Comparison of ENCODE assay signal across 8 cellular contexts in genomic region chr14:105301915-105302249, GRCh38. TPM values are rescaled to one million over a fixed set of nuclear protein-coding genes. Genes with fewer than 3 reads are reported as not detected.
DNase-seq lines count a peak whose midpoint lies in the region; ATAC-seq, FAIRE-seq and TF ChIP-seq lines count a peak whose summit lies in the region.
"Not testable (repeated sequence)": the region's sequence is repeated elsewhere in the genome, so short reads cannot be mapped to it uniquely, and the experiment has no call there.

No MANE protein-coding gene starts in this region.

- peak overlapping the region; percentile 76 for H3K4me3 ChIP-seq in HUES6 (ENCODE audit: low read depth, low read length)
- peak overlapping the region; percentile 94 for H3K4me3 ChIP-seq in endodermal cell (ENCODE audit: low read length)
- H3K4me3 ChIP-seq in kidney (ENCODE audit: low read length in 2 of 2): peak overlapping the region; percentile 69 to 76
- H3K4me3 ChIP-seq in neuronal stem cell (ENCODE audit: low read length in 2 of 2): peak overlapping the region in 1 of 2 donors; percentile 80
- peak overlapping the region in 4 of 5 donors; percentile 40 to 90 (median 60) for H3K4me3 ChIP-seq in subcutaneous abdominal adipose tissue (ENCODE audit: low read depth in 1 of 5, low read length in 5 of 5)

- H3K4me3 Mint-ChIP-seq in T-cell (peak overlapping the region; percentile 85 to 87 (median 86)), endodermal cell (peak overlapping the region; percentile 73)
- H3K4me3 Mint-ChIP-seq in activated naive CD8-positive, alpha-beta T cell treated with anti-CD3 and anti-CD28 coated beads, Interleukin-2, amount 50 U/mL, for 24 hours: peak overlapping the region; percentile 83

- not testable (repeated sequence) for H3K36me3 Mint-ChIP-seq in T-cell; activated naive CD8-positive, alpha-beta T cell treated with anti-CD3 and anti-CD28 coated beads, Interleukin-2, amount 50 U/mL, for 24 hours (ENCODE audit: low read depth); endodermal cell (ENCODE audit: low read depth)

- peak overlapping the region; percentile 89 for H3K4me2 ChIP-seq in neuronal stem cell (ENCODE audit: insufficient read depth, low read length, poor library complexity, severe bottlenecking)

- not testable (repeated sequence) for H2BK120ac ChIP-seq in neuronal stem cell (ENCODE audit: low read depth, low read length)

- TF ChIP-seq CTCF in C4-2B (conservative IDR thresholded peaks at IDR 0.05); endodermal cell (conservative IDR thresholded peaks at IDR 0.05); kidney (IDR thresholded peaks at IDR 0.05; ENCODE audit: borderline replicate concordance, extremely low read depth, insufficient read depth): not testable (repeated sequence)

- not testable (repeated sequence) for H3K18ac ChIP-seq in neuronal stem cell (ENCODE audit: low read length)

- not testable (repeated sequence) for FAIRE-seq in kidney (lab: Jason Lieb, UNC)

- WGBS in endodermal cell (ENCODE audit: insufficient coverage in 1 of 2, insufficient read length in 1 of 2), 2 experiments: 37 to 71% methylated on average over 4 to 11 of the region's 11 CpGs
- WGBS in neuronal stem cell (ENCODE audit: extremely low coverage in 2 of 2, insufficient read length in 2 of 2, insufficient replicate concordance in 1 of 2), 2 donors: no CpG with 5 or more reads among the region's 11 CpGs

- POLR2A ChIA-PET in T-cell (lab: Charles Lee): interaction anchor here (0.7 kb wide), 2 partner anchors 105 to 190 kb away, joined by 3 to 8 read pairs; no protein-coding TSS in a partner anchor

- H3K9ac ChIP-seq in HUES6 (ENCODE audit: low read length) (peak overlapping the region; percentile 28), subcutaneous abdominal adipose tissue (ENCODE audit: low read length in 5 of 5) (peak overlapping the region in 1 of 5 donors; percentile 71)
- not testable (repeated sequence) for H3K9ac ChIP-seq in endodermal cell (ENCODE audit: extremely low read depth, low read length, poor library complexity, severe bottlenecking); kidney (ENCODE audit: low read length in 2 of 2); neuronal stem cell (ENCODE audit: low read depth, low read length, poor library complexity)

- H2BK12ac ChIP-seq in neuronal stem cell (ENCODE audit: low read length): not testable (repeated sequence)

- peak overlapping the region; percentile 84; the same call in 1 of the 2 replicates for H3K27ac ChIP-seq in C4-2B
- H3K27ac ChIP-seq in HUES6 (ENCODE audit: low read depth, low read length); endodermal cell (ENCODE audit: low read depth, low read length); kidney (ENCODE audit: low read depth in 2 of 2, low read length in 2 of 2); neuronal stem cell (replicated peaks; ENCODE audit: low read length); subcutaneous abdominal adipose tissue (ENCODE audit: low read depth, low read length): not testable (repeated sequence)

- not testable (repeated sequence) for H3K4ac ChIP-seq in neuronal stem cell (ENCODE audit: low read length)

- peak overlapping the region in 1 of 2 donors; percentile 91 for H3K27ac Mint-ChIP-seq in T-cell
- H3K27ac Mint-ChIP-seq in activated naive CD8-positive, alpha-beta T cell treated with anti-CD3 and anti-CD28 coated beads, Interleukin-2, amount 50 U/mL, for 24 hours; endodermal cell: not testable (repeated sequence)

- not testable (repeated sequence) for H4K8ac ChIP-seq in neuronal stem cell (ENCODE audit: low read depth, low read length)

- H2AFZ ChIP-seq in neuronal stem cell (ENCODE audit: low read length): peak overlapping the region; percentile 99

- H3K4me1 Mint-ChIP-seq in T-cell: peaks cover 42 to 44% (median 42%) of the 10 kb centered on the region in 3 donors
- H3K4me1 Mint-ChIP-seq in activated naive CD8-positive, alpha-beta T cell treated with anti-CD3 and anti-CD28 coated beads, Interleukin-2, amount 50 U/mL, for 24 hours: peaks cover 34% of the 10 kb centered on the region
- not testable (repeated sequence) for H3K4me1 Mint-ChIP-seq in endodermal cell

- not testable (repeated sequence) for H2BK15ac ChIP-seq in neuronal stem cell (ENCODE audit: low read length)

- not testable (repeated sequence) for H3K14ac ChIP-seq in neuronal stem cell (ENCODE audit: low read length)

- H3K79me1 ChIP-seq in neuronal stem cell (ENCODE audit: low read depth, low read length): not testable (repeated sequence)

- not testable (repeated sequence) for DNase-seq in T-cell; activated naive CD8-positive, alpha-beta T cell treated with anti-CD3 and anti-CD28 coated beads, Interleukin-2, amount 50 U/mL, for 24 hours; endodermal cell; kidney; neuronal stem cell (ENCODE audit: low spot score)

- H3K36me3 ChIP-seq in HUES6 (ENCODE audit: control insufficient read depth, insufficient read depth, low read length); endodermal cell (ENCODE audit: control insufficient read depth, insufficient read depth, low read length); kidney (ENCODE audit: control insufficient read depth in 1 of 2, insufficient read depth in 2 of 2, low read length in 2 of 2); neuronal stem cell (replicated peaks in 1 of 2; ENCODE audit: control insufficient read depth in 2 of 2, insufficient read depth in 2 of 2, low read length in 2 of 2); subcutaneous abdominal adipose tissue (ENCODE audit: control insufficient read depth in 5 of 5, insufficient read depth in 5 of 5, low read length in 5 of 5): not testable (repeated sequence)

- not testable (repeated sequence) for H2BK5ac ChIP-seq in neuronal stem cell (ENCODE audit: low read length)

- not testable (repeated sequence) for H3K9me3 Mint-ChIP-seq in T-cell; activated naive CD8-positive, alpha-beta T cell treated with anti-CD3 and anti-CD28 coated beads, Interleukin-2, amount 50 U/mL, for 24 hours; endodermal cell

- H3K4me1 ChIP-seq in HUES6 (ENCODE audit: control insufficient read depth, insufficient read depth, low read length); endodermal cell (ENCODE audit: control insufficient read depth, insufficient read depth, low read length); kidney (ENCODE audit: control insufficient read depth in 1 of 2, insufficient read depth in 1 of 2, low read depth in 1 of 2, low read length in 2 of 2); neuronal stem cell (ENCODE audit: control insufficient read depth in 2 of 2, insufficient read depth in 1 of 2, low read depth in 1 of 2, low read length in 2 of 2): not testable (repeated sequence)
- H3K4me1 ChIP-seq in subcutaneous abdominal adipose tissue (ENCODE audit: control insufficient read depth in 5 of 5, insufficient read depth in 5 of 5, low read length in 5 of 5): peaks cover 3 to 21% (median 19%) of the 10 kb centered on the region in 5 donors

- H2AK5ac ChIP-seq in neuronal stem cell (ENCODE audit: low read depth, low read length): not testable (repeated sequence)

- not testable (repeated sequence) for ATAC-seq in T-cell (replicated peaks in 1 of 4); activated naive CD8-positive, alpha-beta T cell treated with anti-CD3 and anti-CD28 coated beads, Interleukin-2, amount 50 U/mL, for 24 hours

- H4K91ac ChIP-seq in neuronal stem cell (ENCODE audit: low read depth, low read length, poor library complexity): not testable (repeated sequence)

- intact Hi-C loops in kidney (cut with DNase I): not testable (repeated sequence)

- H3K27me3 Mint-ChIP-seq in T-cell; activated naive CD8-positive, alpha-beta T cell treated with anti-CD3 and anti-CD28 coated beads, Interleukin-2, amount 50 U/mL, for 24 hours: not testable (repeated sequence)
- H3K27me3 Mint-ChIP-seq in endodermal cell (ENCODE audit: insufficient read depth): peaks cover 15% of the 10 kb centered on the region

- peaks cover 10% of the 10 kb centered on the region; the same call in 1 of the 2 replicates for H3K27me3 ChIP-seq in HUES6 (ENCODE audit: control insufficient read depth, insufficient read depth, low read length)
- not testable (repeated sequence) for H3K27me3 ChIP-seq in endodermal cell (ENCODE audit: control insufficient read depth, insufficient read depth, low read length, poor library complexity, severe bottlenecking); neuronal stem cell (ENCODE audit: control insufficient read depth in 3 of 3, insufficient read depth in 3 of 3, low read depth in 1 of 3, low read length in 3 of 3); subcutaneous abdominal adipose tissue (ENCODE audit: control insufficient read depth in 5 of 5, insufficient read depth in 4 of 5, low read length in 5 of 5)

- H3K23ac ChIP-seq in neuronal stem cell (ENCODE audit: low read depth, low read length, poor library complexity): not testable (repeated sequence)

- CTCF ChIA-PET in T-cell (lab: Charles Lee): interaction anchor here in 1 of 2 donors (0.7 kb wide), 1 partner anchor 143 kb away, joined by 4 read pairs; no protein-coding TSS in a partner anchor

- H3K9me3 ChIP-seq in HUES6 (ENCODE audit: control insufficient read depth, insufficient read depth, low read depth, low read length); endodermal cell (ENCODE audit: control insufficient read depth, low read length); kidney (ENCODE audit: control insufficient read depth in 1 of 2, low read length in 2 of 2); neuronal stem cell (replicated peaks in 1 of 2; ENCODE audit: control insufficient read depth in 2 of 2, insufficient read depth in 1 of 2, low read depth in 1 of 2, low read length in 2 of 2); subcutaneous abdominal adipose tissue (ENCODE audit: control insufficient read depth in 5 of 5, low read length in 5 of 5): not testable (repeated sequence)

RNA-seq across cellular contexts. Expression of gene BRF1, which starts 1.1 kb away (rescaled TPM):
- 10 to 100 TPM; 57.7 to 70.5 (median 66.5) TPM for total RNA-seq in T-cell
- total RNA-seq in endodermal cell: 10 to 100 TPM; 37.0 to 44.5 TPM
- 23.9 TPM for polyA plus RNA-seq in endodermal cell (2013, experiment 1 of 2)
- 21.8 TPM for polyA plus RNA-seq in endodermal cell (2013, experiment 2 of 2)
- 34.1 TPM for total RNA-seq in kidney
- 19.3 TPM for polyA plus RNA-seq in kidney (ENCODE audit: insufficient read depth, low read depth, low replicate concordance)
- polyA plus RNA-seq in neuronal stem cell (2013, experiment 1 of 2): 14.0 TPM
- polyA plus RNA-seq in neuronal stem cell (2013, experiment 2 of 2): 14.3 TPM

RNA-seq across cellular contexts. Expression of gene PACS2, which starts 12.7 kb away (rescaled TPM):
- total RNA-seq in T-cell (10 to 100 TPM; 70.9 to 86.9 (median 78.0) TPM), endodermal cell (100 to 1,000 TPM; 117 to 121 TPM), kidney (83.9 TPM)
- 83.2 TPM for polyA plus RNA-seq in endodermal cell (2013, experiment 1 of 2)
- polyA plus RNA-seq in endodermal cell (2013, experiment 2 of 2): 79.9 TPM
- polyA plus RNA-seq in kidney (ENCODE audit: insufficient read depth, low read depth, low replicate concordance): 35.7 TPM
- polyA plus RNA-seq in neuronal stem cell (2013, experiment 1 of 2): 33.5 TPM
- 32.3 TPM for polyA plus RNA-seq in neuronal stem cell (2013, experiment 2 of 2)

RNA-seq across cellular contexts. Expression of gene BTBD6, which starts 53.5 kb away (rescaled TPM):
- total RNA-seq in T-cell (10 to 100 TPM; 36.0 to 55.1 (median 43.3) TPM), endodermal cell (10 to 100 TPM; 21.8 to 26.9 TPM), kidney (38.9 TPM)
- polyA plus RNA-seq in endodermal cell (2013, experiment 1 of 2): 29.0 TPM
- polyA plus RNA-seq in endodermal cell (2013, experiment 2 of 2): 27.7 TPM
- 33.3 TPM for polyA plus RNA-seq in kidney (ENCODE audit: insufficient read depth, low read depth, low replicate concordance)
- 10.8 TPM for polyA plus RNA-seq in neuronal stem cell (2013, experiment 1 of 2)
- polyA plus RNA-seq in neuronal stem cell (2013, experiment 2 of 2): 10.4 TPM
